22 cellular contexts compared by ENCODE assay signal in the genomic region with DNA sequence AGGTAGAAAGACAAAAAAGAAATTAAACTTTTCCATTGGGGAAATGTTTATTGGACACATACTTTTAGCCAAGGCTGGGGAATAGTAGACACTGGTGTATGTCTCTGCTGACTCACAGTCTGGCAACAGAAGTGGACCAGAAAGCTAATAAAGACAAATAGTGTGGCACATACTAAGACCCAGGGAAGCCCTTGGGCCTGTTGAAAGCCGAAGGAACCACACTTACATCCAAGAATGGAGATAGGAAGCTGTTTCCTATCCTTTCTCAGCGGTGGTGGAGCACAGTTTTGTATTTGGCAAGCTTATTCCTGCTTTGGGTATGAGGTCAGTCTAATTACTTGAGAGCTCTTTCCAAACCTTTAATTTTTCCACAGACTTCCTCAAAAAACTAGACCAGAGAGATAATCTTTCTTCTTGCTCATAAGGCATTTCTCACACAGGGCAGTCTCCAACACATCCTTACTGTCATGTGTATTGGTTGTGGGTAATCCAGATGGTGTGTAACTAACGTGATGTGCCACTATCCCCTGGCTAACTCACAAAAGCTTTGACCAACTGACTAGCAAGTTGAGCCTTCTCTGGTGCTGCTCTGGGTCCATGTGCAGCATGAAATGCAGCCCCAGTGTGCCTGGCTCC.
"Had no signal": no experiment of that assay in that cellular context is flagged by ENCODE, and none has a peak within 500 bp of the region (broad histone marks: within the 10 kb centered on the region; RNA-seq: fewer than 3 reads in every experiment).

No MANE protein-coding gene starts in this region.

- H3K36me3 ChIP-seq: stomach had no signal

- H3K4me3 ChIP-seq: hepatocyte, skin epidermis, stomach had no signal

- H3K27ac ChIP-seq: hepatocyte, skin epidermis had no signal

- H3K27me3 ChIP-seq: hepatocyte, stomach had no signal

- ATAC-seq: activated T-cell treated with anti-CD3 and anti-CD28 coated beads, Interleukin-2, amount 50 U/mL, for 72 hours; naive thymus-derived CD4-positive, alpha-beta T cell; stimulated activated memory B cell treated with anti-CD40 and anti-IgM and Interleukin-4, amounts not matched to agents 10 μg/mL and 1 μg/mL and 100 μg/mL, for 72 hours had no signal

- DNase-seq: activated B cell treated with CpG ODN at 0.5 μM for 24 hours; activated CD4-positive, alpha-beta T cell treated with anti-CD3 and anti-CD28 coated beads for 4 hours; activated CD4-positive, alpha-beta T cell treated with anti-CD3 and anti-CD28 coated beads, Interleukin-2, amount 50 U/mL, for 48 hours; activated effector memory CD4-positive, alpha-beta T cell treated with Interleukin-2 at 50 U/mL for 16 hours; activated naive CD4-positive, alpha-beta T cell treated with anti-CD3 and anti-CD28 coated beads for 36 hours; activated naive CD8-positive, alpha-beta T cell treated with anti-CD3 and anti-CD28 coated beads, Interleukin-2, amount 10 ng/mL, durations not matched to agents 7 days and 5 days; activated T-cell treated with anti-CD3 and anti-CD28 coated beads, Interleukin-2, amount 50 U/mL, for 72 hours; amniotic stem cell; cerebellar nuclear complex; cortex of kidney; foreskin fibroblast; immature natural killer cell; mesendoderm; naive thymus-derived CD4-positive, alpha-beta T cell; occipital lobe; stimulated activated CD4-positive, alpha-beta T cell treated with anti-CD3 and anti-CD28 coated beads, Interleukin-15, amount 100 ng/mL, for 24 hours; stomach; T1000; trophoblast cell had no signal

- H3K9me3 ChIP-seq: stomach had no signal
